14 cellular contexts compared by ENCODE assay signal in the genomic region with DNA sequence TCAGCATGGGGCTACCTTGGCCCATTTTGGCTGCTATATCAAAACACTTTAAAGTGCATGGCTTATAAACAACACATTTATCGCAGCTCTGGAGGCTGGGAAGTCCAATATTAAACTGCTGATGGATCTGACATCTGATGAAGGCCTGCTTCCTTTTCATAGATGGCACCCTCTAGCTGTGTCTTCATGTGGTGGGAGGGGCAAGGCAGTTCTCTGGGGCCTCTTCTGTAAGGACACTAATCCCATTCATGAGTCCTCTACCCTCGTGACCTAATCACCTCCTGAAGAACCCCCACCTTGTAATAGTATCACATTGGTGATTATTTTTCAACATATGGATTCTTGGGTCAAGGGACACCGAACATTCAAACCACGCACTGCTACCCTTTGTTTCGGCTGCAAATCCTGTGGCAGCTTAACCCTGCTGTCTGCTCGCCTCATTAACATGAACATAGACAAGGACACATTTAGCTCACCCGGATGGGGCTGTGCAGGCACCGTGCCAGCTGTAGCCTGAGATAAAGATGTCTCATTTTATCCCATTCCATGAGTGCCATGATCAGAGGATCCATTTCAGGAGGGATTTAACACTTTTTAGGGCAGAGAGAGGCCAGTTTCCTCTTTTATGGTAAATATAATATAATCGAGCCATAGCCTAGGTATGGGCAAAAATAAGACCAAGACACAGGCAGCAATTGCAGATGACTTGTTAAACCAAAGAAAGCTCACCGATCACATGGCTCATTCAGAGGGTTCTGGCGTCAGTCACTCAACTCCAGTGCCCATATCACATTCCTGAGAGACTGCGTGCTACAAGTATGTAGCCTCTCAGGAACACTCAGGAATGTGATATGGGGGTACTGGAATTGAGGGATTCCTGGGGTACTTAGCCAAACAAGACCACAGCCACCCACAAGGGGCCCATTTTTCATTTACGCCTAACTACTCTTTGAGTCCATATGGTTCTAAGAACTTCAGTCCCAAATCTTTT.
"Had no signal": no experiment of that assay in that cellular context is flagged by ENCODE, and none has a peak within 500 bp of the region (broad histone marks: within the 10 kb centered on the region; RNA-seq: fewer than 3 reads in every experiment).

No MANE protein-coding gene starts in this region.

- H3K4me1 ChIP-seq: body of pancreas, psoas muscle had no signal

- H3K27me3 ChIP-seq: body of pancreas had no signal

- H3K36me3 ChIP-seq: thoracic aorta had no signal

- H3K4me3 ChIP-seq: body of pancreas, psoas muscle, thoracic aorta had no signal

- FAIRE-seq: urothelium cell line had no signal

- H3K9me3 ChIP-seq: body of pancreas, psoas muscle, thoracic aorta had no signal

- DNase-seq: activated CD4-positive, alpha-beta T cell treated with anti-CD3 and anti-CD28 coated beads for 48 hours; activated CD8-positive, alpha-beta T cell treated with anti-CD3 and anti-CD28 coated beads, Interleukin-2, amount 10 ng/mL, durations not matched to agents 7 days and 5 days; activated naive CD4-positive, alpha-beta T cell treated with anti-CD3 and anti-CD28 coated beads, Interleukin-2, amount 10 ng/mL, durations not matched to agents 7 days and 5 days; body of pancreas; cerebellar nuclear complex; dermis blood vessel endothelial cell; immature natural killer cell; mesendoderm; nephron progenitor cell; psoas muscle; stimulated activated CD4-positive, alpha-beta T cell treated with anti-CD3 and anti-CD28 coated beads, Interleukin-4, amount 100 ng/mL, for 1 hour; stimulated activated CD8-positive, alpha-beta memory T cell treated with anti-CD3 and anti-CD28 coated beads, Interleukin-4, amount 100 ng/mL, for 48 hours had no signal

- ATAC-seq: activated CD8-positive, alpha-beta T cell treated with anti-CD3 and anti-CD28 coated beads, Interleukin-2, amount 10 ng/mL, durations not matched to agents 7 days and 5 days; body of pancreas; psoas muscle had no signal

- H3K27ac ChIP-seq: body of pancreas, psoas muscle, thoracic aorta had no signal
